26 cellular contexts compared by ENCODE assay signal in the genomic region with DNA sequence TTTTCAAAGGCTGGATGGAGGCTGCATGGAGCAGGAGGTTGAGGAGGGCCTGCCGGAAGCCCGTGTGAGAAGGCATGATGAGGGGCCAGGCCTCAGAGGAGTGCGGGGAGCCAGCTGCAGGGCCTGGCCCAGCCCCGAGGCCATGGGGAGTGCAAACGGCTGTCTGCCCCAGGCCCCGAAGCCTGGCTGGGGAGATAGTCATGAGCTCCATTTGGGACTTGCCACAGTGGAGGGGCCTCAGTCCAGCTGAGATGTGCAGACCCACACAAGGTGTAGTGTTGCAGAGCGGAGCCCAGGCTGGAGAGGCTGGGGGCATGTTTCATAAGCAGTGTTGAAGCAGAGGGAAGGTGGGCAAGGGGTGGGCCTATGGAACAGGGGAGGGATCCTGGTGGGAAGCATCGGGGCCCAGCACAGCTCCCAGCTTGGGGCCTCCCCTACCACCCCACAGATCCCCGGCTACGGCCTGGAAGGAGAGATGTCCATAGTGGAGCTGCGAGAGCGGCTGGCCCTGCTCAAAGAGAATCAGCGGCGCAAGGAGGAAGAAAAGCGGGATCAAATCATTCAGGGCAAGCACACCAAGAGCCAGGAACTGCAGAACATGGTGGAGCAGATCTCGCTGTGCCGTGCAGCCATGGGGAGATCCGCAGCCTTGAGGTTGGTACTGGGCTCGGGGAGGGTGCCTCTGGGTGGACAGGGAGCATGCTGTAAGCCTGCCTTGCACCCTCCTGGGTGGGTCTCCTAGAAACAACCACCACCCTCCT. TPM values are rescaled to one million over a fixed set of nuclear protein-coding genes. Genes with fewer than 3 reads are reported as not detected.
"Had no signal": no experiment of that assay in that cellular context is flagged by ENCODE, and none has a peak within 500 bp of the region (broad histone marks: within the 10 kb centered on the region; RNA-seq: fewer than 3 reads in every experiment).

No MANE protein-coding gene starts in this region.

- H3K36me3 Mint-ChIP-seq: memory B cell; natural killer cell treated with Interleukin-12 subunit alpha and Interleukin-12 subunit beta and Interleukin-15 and Interleukin-18, amount 100 ng/mL, for 72 hours; stimulated activated effector memory CD8-positive, alpha-beta T cell treated with anti-CD3 and anti-CD28 coated beads, Interleukin-12 subunit alpha, Interleukin-12 subunit beta, amount 100 ng/mL, for 72 hours had no signal

- H3K27ac ChIP-seq: dorsolateral prefrontal cortex, heart right ventricle, left lung, lower lobe of right lung, neutrophil, right atrium auricular region, tibial artery had no signal

- H3K27ac Mint-ChIP-seq: memory B cell; natural killer cell treated with Interleukin-12 subunit alpha and Interleukin-12 subunit beta and Interleukin-15 and Interleukin-18, amount 100 ng/mL, for 72 hours; stimulated activated effector memory CD8-positive, alpha-beta T cell treated with anti-CD3 and anti-CD28 coated beads, Interleukin-12 subunit alpha, Interleukin-12 subunit beta, amount 100 ng/mL, for 72 hours; stimulated activated naive CD8-positive, alpha-beta T cell treated with anti-CD3 and anti-CD28 coated beads, Interleukin-15, Interleukin-2, amounts not matched to agents 100 ng/mL and 50 ng/mL, for 24 hours had no signal

- H3K4me3 ChIP-seq: dorsolateral prefrontal cortex, heart right ventricle, left lung, lower lobe of right lung, right atrium auricular region, tibial artery had no signal

- FAIRE-seq: frontal cortex, small intestine had no signal

- H3K27me3 ChIP-seq: dorsolateral prefrontal cortex, right atrium auricular region had no signal

- H3K36me3 ChIP-seq: heart right ventricle, left lung, lower lobe of right lung, neutrophil, right atrium auricular region, tibial artery had no signal

- H3K9me3 Mint-ChIP-seq: memory B cell; natural killer cell treated with Interleukin-12 subunit alpha and Interleukin-12 subunit beta and Interleukin-15 and Interleukin-18, amount 100 ng/mL, for 72 hours; stimulated activated effector memory CD8-positive, alpha-beta T cell treated with anti-CD3 and anti-CD28 coated beads, Interleukin-12 subunit alpha, Interleukin-12 subunit beta, amount 100 ng/mL, for 72 hours; stimulated activated naive CD8-positive, alpha-beta T cell treated with anti-CD3 and anti-CD28 coated beads, Interleukin-15, Interleukin-2, amounts not matched to agents 100 ng/mL and 50 ng/mL, for 24 hours had no signal

- DNase-seq: central memory CD4-positive, alpha-beta T cell; cortex of kidney; effector CD8-positive, alpha-beta T cell; heart right ventricle; hypothalamus; islet precursor cell; left lung; lower lobe of right lung; midbrain; small intestine; stimulated activated CD4-positive, alpha-beta T cell treated with anti-CD3 and anti-CD28 coated beads, Interleukin-4, amount 100 ng/mL, for 1 hour; stimulated activated CD8-positive, alpha-beta memory T cell treated with anti-CD3 and anti-CD28 coated beads, Interleukin-4, amount 100 ng/mL, for 48 hours; tibial artery had no signal

- H3K4me3 Mint-ChIP-seq: memory B cell; natural killer cell treated with Interleukin-12 subunit alpha and Interleukin-12 subunit beta and Interleukin-15 and Interleukin-18, amount 100 ng/mL, for 72 hours; stimulated activated effector memory CD8-positive, alpha-beta T cell treated with anti-CD3 and anti-CD28 coated beads, Interleukin-12 subunit alpha, Interleukin-12 subunit beta, amount 100 ng/mL, for 72 hours; stimulated activated naive CD8-positive, alpha-beta T cell treated with anti-CD3 and anti-CD28 coated beads, Interleukin-15, Interleukin-2, amounts not matched to agents 100 ng/mL and 50 ng/mL, for 24 hours had no signal

- H3K9me3 ChIP-seq: heart right ventricle, left lung, lower lobe of right lung, neutrophil, right atrium auricular region, tibial artery had no signal

RNA-seq across cellular contexts. Expression of a gene that starts 41.0 kb away (rescaled TPM):
- total RNA-seq: frontal cortex; glomerular endothelial cell; heart right ventricle; natural killer cell treated with Interleukin-12 subunit alpha and Interleukin-12 subunit beta and Interleukin-15 and Interleukin-18, amount 100 ng/mL, for 72 hours; osteocyte; right atrium auricular region; temporal lobe; urinary bladder had no signal
- polyA plus RNA-seq: fibroblast of lung, heart right ventricle had no signal
